13 cellular contexts compared by ENCODE assay signal in genomic region chr1:21944261-21945074, GRCh38. TPM values are rescaled to one million over a fixed set of nuclear protein-coding genes. Genes with fewer than 3 reads are reported as not detected.
DNase-seq lines count a peak whose midpoint lies in the region; ATAC-seq and TF ChIP-seq lines count a peak whose summit lies in the region.
"Had no signal": no experiment of that assay in that cellular context is flagged by ENCODE, and none has a peak within 500 bp of the region (broad histone marks: within the 10 kb centered on the region; RNA-seq: fewer than 3 reads in every experiment).

No MANE protein-coding gene starts in this region.

- H3K27me3 ChIP-seq in right atrium auricular region, result no peaks in the 10 kb centered on the region
- H3K27me3 ChIP-seq in naive thymus-derived CD4-positive, alpha-beta T cell (ENCODE audit: control insufficient read depth in 2 of 2, insufficient read depth in 2 of 2, low read length in 2 of 2), result no peaks in the 10 kb centered on the region

- H3K9me3 Mint-ChIP-seq in osteocyte (ENCODE audit: unreplicated experiment), result no peaks in the 10 kb centered on the region
- no peaks in the 10 kb centered on the region for H3K9me3 Mint-ChIP-seq in naive thymus-derived CD4-positive, alpha-beta T cell

- H3K27ac Mint-ChIP-seq in osteocyte (ENCODE audit: unreplicated experiment), result peak overlapping the region; percentile 43
- H3K27ac Mint-ChIP-seq in naive thymus-derived CD4-positive, alpha-beta T cell, result no peak overlapping the region

- H3K4me1 Mint-ChIP-seq in osteocyte (ENCODE audit: unreplicated experiment), result peaks cover 37% of the 10 kb centered on the region
- peaks cover 0 to 3% (median 0%) of the 10 kb centered on the region in 7 donors for H3K4me1 Mint-ChIP-seq in naive thymus-derived CD4-positive, alpha-beta T cell

- intact Hi-C loops in naive thymus-derived CD4-positive, alpha-beta T cell (cut with micrococcal nuclease), result no loop called here

- no peaks in the 10 kb centered on the region for H3K36me3 Mint-ChIP-seq in osteocyte (ENCODE audit: unreplicated experiment)
- H3K36me3 Mint-ChIP-seq in naive thymus-derived CD4-positive, alpha-beta T cell, result no peaks in the 10 kb centered on the region

- H3K4me3 Mint-ChIP-seq in osteocyte (ENCODE audit: unreplicated experiment), result no peak overlapping the region
- H3K4me3 Mint-ChIP-seq in naive thymus-derived CD4-positive, alpha-beta T cell, result no peak overlapping the region

- H3K9me3 ChIP-seq in right atrium auricular region, result no peaks in the 10 kb centered on the region
- H3K9me3 ChIP-seq in naive thymus-derived CD4-positive, alpha-beta T cell (ENCODE audit: control insufficient read depth in 2 of 3, low read length in 3 of 3), result no peaks in the 10 kb centered on the region

- H3K4me1 ChIP-seq in right atrium auricular region, result peaks cover 0 to 64% of the 10 kb centered on the region in 2 donors
- H3K4me1 ChIP-seq in naive thymus-derived CD4-positive, alpha-beta T cell (ENCODE audit: control insufficient read depth in 2 of 2, insufficient read depth in 2 of 2, low read length in 2 of 2), result no peaks in the 10 kb centered on the region

- no peaks in the 10 kb centered on the region for H3K36me3 ChIP-seq in right atrium auricular region
- no peaks in the 10 kb centered on the region for H3K36me3 ChIP-seq in naive thymus-derived CD4-positive, alpha-beta T cell (ENCODE audit: control insufficient read depth in 2 of 3, insufficient read depth in 3 of 3, low read length in 3 of 3)

- POLR2A ChIA-PET in naive thymus-derived CD4-positive, alpha-beta T cell (lab: Charles Lee), result interaction anchor here (1.1 kb wide), 1 partner anchor 11 kb away, joined by 3 read pairs; no protein-coding TSS in a partner anchor

- DNase-seq in GM03348 (ENCODE audit: low spot score) (peak; percentile 67), astrocyte of the hippocampus (ENCODE audit: low read depth, low spot score) (peak; percentile 83), right atrium auricular region (ENCODE audit: low spot score) (no peak), osteocyte (ENCODE audit: extremely low spot score, unreplicated experiment) (no peak), T1000 (lab: John Stamatoyannopoulos, UW) (no peak)
- no peak for DNase-seq in naive thymus-derived CD4-positive, alpha-beta T cell
- DNase-seq: activated T-cell treated with anti-CD3 and anti-CD28 coated beads for 4 hours; amygdala; NCI-H748 treated with DMSO at 0.1 percent for 48 hours; stimulated activated CD4-positive, alpha-beta T cell treated with anti-CD3 and anti-CD28 coated beads, Interleukin-12 subunit alpha, Interleukin-12 subunit beta, amount 100 ng/mL, for 4 hours had no signal

- CTCF ChIA-PET in naive thymus-derived CD4-positive, alpha-beta T cell (lab: Charles Lee), result no interaction called here

- H3K4me3 ChIP-seq in right atrium auricular region, result no peak overlapping the region
- no peak overlapping the region for H3K4me3 ChIP-seq in naive thymus-derived CD4-positive, alpha-beta T cell (ENCODE audit: low read length)

- no peak for ATAC-seq in naive thymus-derived CD4-positive, alpha-beta T cell
- ATAC-seq in HG02798 (IDR thresholded peaks at IDR 0.05; ENCODE audit: poor library complexity, unreplicated experiment) (no peak), GM19395 (IDR thresholded peaks at IDR 0.05; ENCODE audit: unreplicated experiment) (no peak)

- H3K27me3 Mint-ChIP-seq in osteocyte (ENCODE audit: unreplicated experiment), result no peaks in the 10 kb centered on the region
- peaks cover 0 to 16% (median 0%) of the 10 kb centered on the region in 5 donors for H3K27me3 Mint-ChIP-seq in naive thymus-derived CD4-positive, alpha-beta T cell

- H3K27ac ChIP-seq in right atrium auricular region, result peak overlapping the region; percentile 73 to 85
- no peak overlapping the region for H3K27ac ChIP-seq in naive thymus-derived CD4-positive, alpha-beta T cell (ENCODE audit: low read depth, low read length)

- TF ChIP-seq CTCF in right atrium auricular region (IDR thresholded peaks at IDR 0.05) (no peak), osteocyte (IDR thresholded peaks at IDR 0.05) (no peak)

RNA-seq across cellular contexts. Expression of gene HSPG2, which starts 7.4 kb away (rescaled TPM):
- total RNA-seq in right atrium auricular region (100 to 1,000 TPM; 424 to 557 TPM), osteocyte (197 and 230 TPM in 2 replicates)
- total RNA-seq in naive thymus-derived CD4-positive, alpha-beta T cell, result 10 to 100 TPM in 3 of 5 experiments, 1 to 10 TPM in 2; 8.0 to 20.8 (median 10.0) TPM
- 1 to 10 TPM; 1.0 TPM for polyA plus RNA-seq in naive thymus-derived CD4-positive, alpha-beta T cell

RNA-seq across cellular contexts. Expression of gene CELA3B, which starts 32.4 kb away (rescaled TPM):
- total RNA-seq in right atrium auricular region, result not detected
- not detected in 2 replicates for total RNA-seq in osteocyte
- total RNA-seq in naive thymus-derived CD4-positive, alpha-beta T cell, result not detected
- not detected for polyA plus RNA-seq in naive thymus-derived CD4-positive, alpha-beta T cell
- total RNA-seq: SK-MEL-5 had no signal

RNA-seq across cellular contexts. Expression of gene CELA3A, which starts 57.0 kb away (rescaled TPM):
- total RNA-seq in right atrium auricular region, result not detected
- total RNA-seq in osteocyte, result not detected in 2 replicates
- total RNA-seq in naive thymus-derived CD4-positive, alpha-beta T cell, result not detected
- not detected for polyA plus RNA-seq in naive thymus-derived CD4-positive, alpha-beta T cell
- total RNA-seq: SK-MEL-5 had no signal

Comparison
In these comparisons a context has a peak if more than half of its experiments do, and no peak if none do; other contexts are left out.
1. DNase-seq: peak in GM03348 (single experiment) and astrocyte of the hippocampus (single experiment); none in right atrium auricular region (single experiment), osteocyte (single experiment), naive thymus-derived CD4-positive, alpha-beta T cell (0 of 9) and T1000 (single experiment).